ENCODE assay signal across 36 cellular contexts in genomic region chr22:37358386-37358785, GRCh38.
"Had no signal": no experiment of that assay in that cellular context is flagged by ENCODE, and none has a peak within 500 bp of the region (broad histone marks: within the 10 kb centered on the region; RNA-seq: fewer than 3 reads in every experiment).

No MANE protein-coding gene starts in this region.

- H3K36me3 Mint-ChIP-seq: activated CD8-positive, alpha-beta memory T cell treated with anti-CD3 and anti-CD28 coated beads, Interleukin-2, amount 10 ng/mL, durations not matched to agents 7 days and 5 days; activated naive CD4-positive, alpha-beta T cell treated with anti-CD3 and anti-CD28 coated beads, Interleukin-2, amount 50 U/mL, for 72 hours; activated naive CD8-positive, alpha-beta T cell treated with anti-CD3 and anti-CD28 coated beads for 36 hours had no signal

- H3K27ac ChIP-seq: adrenal gland, body of pancreas, brain microvascular endothelial cell, breast epithelium, VCaP had no signal

- H3K4me1 Mint-ChIP-seq: activated CD4-positive, alpha-beta memory T cell treated with anti-CD3 and anti-CD28 coated beads, Interleukin-2, amount 10 ng/mL, durations not matched to agents 7 days and 5 days; activated CD4-positive, alpha-beta T cell treated with anti-CD3 and anti-CD28 coated beads, Interleukin-2, amount 10 ng/mL, durations not matched to agents 24 days and 14 days; activated T-helper 17 cell treated with anti-CD3 and anti-CD28 coated beads, Interleukin-2, amount 50 U/mL, for 72 hours had no signal

- H3K4me3 Mint-ChIP-seq: activated B cell treated with CpG ODN at 0.5 μM for 24 hours; activated CD4-positive, alpha-beta memory T cell treated with anti-CD3 and anti-CD28 coated beads, Interleukin-2, amount 10 ng/mL, durations not matched to agents 7 days and 5 days; activated CD4-positive, alpha-beta T cell treated with anti-CD3 and anti-CD28 coated beads, Interleukin-2, amount 10 ng/mL, durations not matched to agents 24 days and 14 days; activated CD8-positive, alpha-beta memory T cell treated with anti-CD3 and anti-CD28 coated beads, Interleukin-2, amount 10 ng/mL, durations not matched to agents 7 days and 5 days; activated CD8-positive, alpha-beta T cell treated with anti-CD3 and anti-CD28 coated beads, Interleukin-2, amount 10 ng/mL, durations not matched to agents 7 days and 5 days; activated naive CD4-positive, alpha-beta T cell treated with anti-CD3 and anti-CD28 coated beads for 36 hours; activated naive CD8-positive, alpha-beta T cell treated with anti-CD3 and anti-CD28 coated beads for 36 hours; activated T-cell treated with anti-CD3 and anti-CD28 coated beads, Interleukin-2, amount 50 U/mL, for 24 hours; activated T-helper 17 cell treated with anti-CD3 and anti-CD28 coated beads, Interleukin-2, amount 50 U/mL, for 72 hours; T-helper 1 cell treated with Interleukin-12 subunit alpha and Interleukin-12 subunit beta and Interleukin-4 antibody, amounts not matched to agents 30 μg/mL and 1 μg/mL, for 36 hours; T-helper 2 cell treated with Interferon-gamma antibody and Interleukin-4, amounts not matched to agents 5 μg/mL and 100 μg/mL, for 36 hours had no signal

- DNase-seq: activated B cell treated with CpG ODN at 0.5 μM for 24 hours; activated CD4-positive, alpha-beta memory T cell treated with anti-CD3 and anti-CD28 coated beads, Interleukin-2, amount 10 ng/mL, durations not matched to agents 7 days and 5 days; activated CD4-positive, alpha-beta T cell treated with anti-CD3 and anti-CD28 coated beads for 4 hours; activated CD4-positive, alpha-beta T cell treated with anti-CD3 and anti-CD28 coated beads, Interleukin-2, amount 10 ng/mL, durations not matched to agents 24 days and 14 days; activated CD4-positive, alpha-beta T cell treated with anti-CD3 and anti-CD28 coated beads, Interleukin-2, amount 50 U/mL, for 1 hour; activated CD4-positive, alpha-beta T cell treated with anti-CD3 and anti-CD28 coated beads, Interleukin-2, amount 50 U/mL, for 48 hours; activated CD4-positive, CD25-positive, alpha-beta regulatory T cell treated with anti-CD3 and anti-CD28 coated beads, Interleukin-2, amount 50 U/mL, for 72 hours; activated CD8-positive, alpha-beta memory T cell treated with anti-CD3 and anti-CD28 coated beads for 24 hours; activated CD8-positive, alpha-beta memory T cell treated with anti-CD3 and anti-CD28 coated beads, Interleukin-2, amount 10 ng/mL, durations not matched to agents 7 days and 5 days; activated CD8-positive, alpha-beta memory T cell treated with anti-CD3 and anti-CD28 coated beads, Interleukin-2, amount 50 U/mL, for 48 hours; activated CD8-positive, alpha-beta T cell treated with anti-CD3 and anti-CD28 coated beads, Interleukin-2, amount 10 ng/mL, durations not matched to agents 7 days and 5 days; activated effector memory CD4-positive, alpha-beta T cell treated with anti-CD3 and anti-CD28 coated beads, Interleukin-2, amount 50 U/mL, for 16 hours; activated gamma-delta T cell treated with Interleukin-2 at 50 U/mL for 16 hours; activated naive CD4-positive, alpha-beta T cell; activated naive CD4-positive, alpha-beta T cell treated with anti-CD3 and anti-CD28 coated beads for 36 hours; activated naive CD4-positive, alpha-beta T cell treated with anti-CD3 and anti-CD28 coated beads, Interleukin-2, amount 50 U/mL, for 16 hours; activated naive CD8-positive, alpha-beta T cell treated with anti-CD3 and anti-CD28 coated beads for 36 hours; activated T-cell treated with anti-CD3 and anti-CD28 coated beads, Interleukin-2, amount 50 U/mL, for 24 hours; activated T-cell treated with anti-CD3 and anti-CD28 coated beads, Interleukin-2, amount 50 U/mL, for 48 hours; adrenal gland; amniotic stem cell; aorta; body of pancreas; brain microvascular endothelial cell; central memory CD4-positive, alpha-beta T cell; T-helper 1 cell; T-helper 2 cell; T-helper 9 cell had no signal

- H3K9me3 ChIP-seq: adrenal gland, body of pancreas, breast epithelium had no signal

- H3K4me1 ChIP-seq: adrenal gland, body of pancreas, breast epithelium had no signal

- H3K36me3 ChIP-seq: adrenal gland, brain microvascular endothelial cell, breast epithelium had no signal

- H3K27ac Mint-ChIP-seq: activated B cell treated with CpG ODN at 0.5 μM for 24 hours; activated CD4-positive, alpha-beta memory T cell treated with anti-CD3 and anti-CD28 coated beads, Interleukin-2, amount 10 ng/mL, durations not matched to agents 7 days and 5 days; activated CD4-positive, alpha-beta T cell treated with anti-CD3 and anti-CD28 coated beads, Interleukin-2, amount 10 ng/mL, durations not matched to agents 24 days and 14 days; activated CD8-positive, alpha-beta memory T cell treated with anti-CD3 and anti-CD28 coated beads, Interleukin-2, amount 10 ng/mL, durations not matched to agents 7 days and 5 days; activated CD8-positive, alpha-beta T cell treated with anti-CD3 and anti-CD28 coated beads, Interleukin-2, amount 10 ng/mL, durations not matched to agents 7 days and 5 days; activated naive CD4-positive, alpha-beta T cell treated with anti-CD3 and anti-CD28 coated beads for 36 hours; activated naive CD4-positive, alpha-beta T cell treated with anti-CD3 and anti-CD28 coated beads, Interleukin-2, amount 50 U/mL, for 72 hours; activated naive CD8-positive, alpha-beta T cell treated with anti-CD3 and anti-CD28 coated beads for 36 hours; activated T-cell treated with anti-CD3 and anti-CD28 coated beads, Interleukin-2, amount 50 U/mL, for 24 hours; activated T-helper 17 cell treated with anti-CD3 and anti-CD28 coated beads, Interleukin-2, amount 50 U/mL, for 72 hours; T-helper 1 cell treated with Interleukin-12 subunit alpha and Interleukin-12 subunit beta and Interleukin-4 antibody, amounts not matched to agents 30 μg/mL and 1 μg/mL, for 36 hours; T-helper 2 cell treated with Interferon-gamma antibody and Interleukin-4, amounts not matched to agents 5 μg/mL and 100 μg/mL, for 36 hours had no signal

- H3K4me3 ChIP-seq: adrenal gland, body of pancreas, breast epithelium had no signal

- H3K9me3 Mint-ChIP-seq: activated B cell treated with CpG ODN at 0.5 μM for 24 hours; activated CD4-positive, alpha-beta memory T cell treated with anti-CD3 and anti-CD28 coated beads, Interleukin-2, amount 10 ng/mL, durations not matched to agents 7 days and 5 days; activated CD4-positive, alpha-beta T cell treated with anti-CD3 and anti-CD28 coated beads, Interleukin-2, amount 10 ng/mL, durations not matched to agents 24 days and 14 days; activated naive CD4-positive, alpha-beta T cell treated with anti-CD3 and anti-CD28 coated beads for 36 hours; activated naive CD4-positive, alpha-beta T cell treated with anti-CD3 and anti-CD28 coated beads, Interleukin-2, amount 50 U/mL, for 72 hours; activated naive CD8-positive, alpha-beta T cell treated with anti-CD3 and anti-CD28 coated beads for 36 hours; activated T-cell treated with anti-CD3 and anti-CD28 coated beads, Interleukin-2, amount 50 U/mL, for 24 hours; activated T-helper 17 cell treated with anti-CD3 and anti-CD28 coated beads, Interleukin-2, amount 50 U/mL, for 72 hours; T-helper 1 cell treated with Interleukin-12 subunit alpha and Interleukin-12 subunit beta and Interleukin-4 antibody, amounts not matched to agents 30 μg/mL and 1 μg/mL, for 36 hours; T-helper 2 cell treated with Interferon-gamma antibody and Interleukin-4, amounts not matched to agents 5 μg/mL and 100 μg/mL, for 36 hours had no signal

- ATAC-seq: activated CD8-positive, alpha-beta memory T cell treated with anti-CD3 and anti-CD28 coated beads, Interleukin-2, amount 10 ng/mL, durations not matched to agents 7 days and 5 days; activated CD8-positive, alpha-beta T cell treated with anti-CD3 and anti-CD28 coated beads, Interleukin-2, amount 10 ng/mL, durations not matched to agents 7 days and 5 days; activated naive CD4-positive, alpha-beta T cell treated with anti-CD3 and anti-CD28 coated beads, Interleukin-2, amount 50 U/mL, for 72 hours; activated T-helper 17 cell treated with anti-CD3 and anti-CD28 coated beads, Interleukin-2, amount 50 U/mL, for 72 hours; body of pancreas had no signal

- H3K27me3 Mint-ChIP-seq: activated CD4-positive, alpha-beta T cell treated with anti-CD3 and anti-CD28 coated beads, Interleukin-2, amount 10 ng/mL, durations not matched to agents 24 days and 14 days; activated naive CD8-positive, alpha-beta T cell treated with anti-CD3 and anti-CD28 coated beads for 36 hours; activated T-cell treated with anti-CD3 and anti-CD28 coated beads, Interleukin-2, amount 50 U/mL, for 24 hours had no signal

- FAIRE-seq: astrocyte, TTC549 had no signal

- H3K27me3 ChIP-seq: adrenal gland, body of pancreas had no signal
